In the genomic region with DNA sequence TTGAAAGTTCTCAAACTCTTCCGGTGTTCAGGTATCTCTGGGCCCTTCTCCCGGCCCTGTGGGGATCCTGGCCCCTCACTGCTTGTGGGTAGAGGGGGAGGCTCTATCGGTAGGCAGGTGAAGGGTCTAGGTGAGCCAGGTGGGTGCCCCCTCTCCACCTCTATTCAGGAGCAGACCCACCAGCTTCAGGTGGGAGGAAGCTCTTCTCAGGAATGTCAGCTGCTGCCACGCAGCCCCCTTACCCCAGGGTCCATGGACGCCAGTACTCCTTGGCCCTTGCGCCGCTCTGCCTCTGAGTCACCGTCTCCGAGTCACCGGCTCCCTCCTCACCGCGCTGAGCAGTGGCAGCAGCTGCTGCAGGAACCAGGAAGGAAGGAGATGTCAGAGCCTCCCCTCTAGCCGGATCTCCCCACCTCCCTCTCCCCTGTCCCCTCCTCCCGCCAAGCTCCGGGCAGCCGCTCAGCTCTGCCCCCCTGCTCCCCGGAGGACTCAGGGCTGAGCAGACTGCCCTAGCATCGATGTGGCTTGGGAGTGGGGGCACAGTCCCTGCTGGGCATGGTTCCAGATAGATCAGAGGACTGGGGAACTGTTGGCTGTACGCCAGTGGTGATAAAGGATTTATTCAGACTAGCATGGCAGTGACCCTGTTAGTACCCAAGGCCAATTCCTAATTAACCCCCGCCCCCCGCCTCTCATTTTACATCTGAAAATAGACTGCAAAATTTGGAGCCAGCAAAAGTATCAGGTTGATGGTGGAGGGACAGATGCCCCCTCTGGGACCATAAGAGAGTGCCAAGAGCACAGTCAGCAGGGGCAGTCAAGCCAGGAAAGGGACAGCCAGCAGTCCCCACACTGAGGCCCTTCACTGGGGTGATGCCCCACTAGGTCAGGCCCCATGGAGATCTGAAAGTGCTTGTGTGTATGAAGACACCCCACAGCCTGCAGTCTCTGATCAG, we compare ENCODE assay signal across 1 cellular context.
TF ChIP-seq lines count a peak whose summit lies in the region.

Gene OSBPL7, minus strand, starts transcription at position 371 of the 956 bp plus-strand sequence. CDS start 1,516 bp downstream, outside the sequence.

TF ChIP-seq in HepG2, 621 proteins besides CTCF, POLR2A, EP300 and RAD21 (continued from another document and continues in another):
- TF ChIP-seq, protein P1, sequence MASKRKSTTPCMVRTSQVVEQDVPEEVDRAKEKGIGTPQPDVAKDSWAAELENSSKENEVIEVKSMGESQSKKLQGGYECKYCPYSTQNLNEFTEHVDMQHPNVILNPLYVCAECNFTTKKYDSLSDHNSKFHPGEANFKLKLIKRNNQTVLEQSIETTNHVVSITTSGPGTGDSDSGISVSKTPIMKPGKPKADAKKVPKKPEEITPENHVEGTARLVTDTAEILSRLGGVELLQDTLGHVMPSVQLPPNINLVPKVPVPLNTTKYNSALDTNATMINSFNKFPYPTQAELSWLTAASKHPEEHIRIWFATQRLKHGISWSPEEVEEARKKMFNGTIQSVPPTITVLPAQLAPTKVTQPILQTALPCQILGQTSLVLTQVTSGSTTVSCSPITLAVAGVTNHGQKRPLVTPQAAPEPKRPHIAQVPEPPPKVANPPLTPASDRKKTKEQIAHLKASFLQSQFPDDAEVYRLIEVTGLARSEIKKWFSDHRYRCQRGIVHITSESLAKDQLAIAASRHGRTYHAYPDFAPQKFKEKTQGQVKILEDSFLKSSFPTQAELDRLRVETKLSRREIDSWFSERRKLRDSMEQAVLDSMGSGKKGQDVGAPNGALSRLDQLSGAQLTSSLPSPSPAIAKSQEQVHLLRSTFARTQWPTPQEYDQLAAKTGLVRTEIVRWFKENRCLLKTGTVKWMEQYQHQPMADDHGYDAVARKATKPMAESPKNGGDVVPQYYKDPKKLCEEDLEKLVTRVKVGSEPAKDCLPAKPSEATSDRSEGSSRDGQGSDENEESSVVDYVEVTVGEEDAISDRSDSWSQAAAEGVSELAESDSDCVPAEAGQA (IDR thresholded peaks at IDR 0.05; ENCODE audit: low read depth), result no peak
- TF ChIP-seq, protein P1 (CRISPR knock-in tag; IDR thresholded peaks at IDR 0.05; ENCODE audit: borderline replicate concordance), result no peak
- TF ChIP-seq, protein P2, sequence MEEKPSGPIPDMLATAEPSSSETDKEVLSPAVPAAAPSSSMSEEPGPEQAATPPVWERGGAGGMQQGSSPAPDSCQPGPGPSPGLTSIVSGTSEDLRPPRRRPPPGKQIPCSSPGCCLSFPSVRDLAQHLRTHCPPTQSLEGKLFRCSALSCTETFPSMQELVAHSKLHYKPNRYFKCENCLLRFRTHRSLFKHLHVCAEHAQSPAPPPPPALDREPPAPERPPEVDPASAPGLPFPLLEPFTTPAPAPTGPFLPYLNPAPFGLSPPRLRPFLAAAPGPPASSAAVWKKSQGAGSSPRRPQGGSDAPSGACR (CRISPR knock-in tag; IDR thresholded peaks at IDR 0.05), result peak; percentile 94
- TF ChIP-seq SIN3B (IDR thresholded peaks at IDR 0.05; ENCODE audit: low read length) (0 out of 2 replicates have a peak, but pooled peaks have one; percentile 23), SSRP1 (CRISPR knock-in tag; IDR thresholded peaks at IDR 0.05) (no peak; the same call in 1 of the 2 replicates), NFYB (CRISPR knock-in tag; IDR thresholded peaks at IDR 0.05) (no peak), ZBTB3 (CRISPR knock-in tag; IDR thresholded peaks at IDR 0.05; ENCODE audit: borderline replicate concordance, low read depth) (no peak), RXRA (CRISPR knock-in tag; IDR thresholded peaks at IDR 0.05) (peak; percentile 63), SNRNP70 (IDR thresholded peaks at IDR 0.05; ENCODE audit: low read depth, low read length) (no peak), NFYC (CRISPR knock-in tag; IDR thresholded peaks at IDR 0.05) (no peak), SMYD3 (CRISPR knock-in tag; IDR thresholded peaks at IDR 0.05) (no peak), FIP1L1 (IDR thresholded peaks at IDR 0.05; ENCODE audit: borderline replicate concordance, insufficient read depth, low read depth, low read length) (no peak), IRX3 (CRISPR knock-in tag; IDR thresholded peaks at IDR 0.05; ENCODE audit: borderline replicate concordance, low read depth) (no peak), AGO2 (optimal IDR thresholded peaks at IDR 0.05; ENCODE audit: low read depth, low read length) (no peak), E2F2 (CRISPR knock-in tag; IDR thresholded peaks at IDR 0.05; ENCODE audit: borderline replicate concordance) (no peak), SIN3A (IDR thresholded peaks at IDR 0.05; ENCODE audit: borderline replicate concordance, low read depth, low read length) (peak; percentile 93), HOXD1 (CRISPR knock-in tag; IDR thresholded peaks at IDR 0.05) (0 out of 2 replicates have a peak, but pooled peaks have one; percentile 23), SPEN (CRISPR knock-in tag; IDR thresholded peaks at IDR 0.05; ENCODE audit: low read depth) (peak; percentile 93; the same call in 1 of the 2 replicates), ZFP41 (CRISPR knock-in tag; IDR thresholded peaks at IDR 0.05; ENCODE audit: borderline replicate concordance) (no peak), RBFOX2 (IDR thresholded peaks at IDR 0.05; ENCODE audit: low read depth, low read length) (peak; percentile 42; the same call in 1 of the 2 replicates), ZNF607 (CRISPR knock-in tag; IDR thresholded peaks at IDR 0.05; ENCODE audit: borderline replicate concordance) (peak; percentile 38), HNRNPLL (IDR thresholded peaks at IDR 0.05; ENCODE audit: low read depth, low read length, poor library complexity, severe bottlenecking) (peak; percentile 40), SOX6 (IDR thresholded peaks at IDR 0.05) (no peak), SOX6 (CRISPR knock-in tag; IDR thresholded peaks at IDR 0.05) (peak; percentile 55; the same call in 1 of the 2 replicates), ATF4 (CRISPR knock-in tag; IDR thresholded peaks at IDR 0.05) (no peak), ZNF292 (CRISPR knock-in tag; IDR thresholded peaks at IDR 0.05; ENCODE audit: borderline replicate concordance, low read depth) (no peak), ZNF121 (CRISPR knock-in tag; IDR thresholded peaks at IDR 0.05) (no peak), ZZZ3 (CRISPR knock-in tag; IDR thresholded peaks at IDR 0.05; ENCODE audit: borderline replicate concordance) (no peak; the same call in 1 of the 2 replicates), KLF9 (CRISPR knock-in tag; IDR thresholded peaks at IDR 0.05; ENCODE audit: low read depth) (no peak), SP140L (CRISPR knock-in tag; IDR thresholded peaks at IDR 0.05; ENCODE audit: borderline replicate concordance) (no peak), ZBTB37 (CRISPR knock-in tag; IDR thresholded peaks at IDR 0.05) (no peak), KDM3A (CRISPR knock-in tag; IDR thresholded peaks at IDR 0.05; ENCODE audit: low read depth) (peak; percentile 46; the same call in 1 of the 2 replicates), ZNF543 (CRISPR knock-in tag; IDR thresholded peaks at IDR 0.05) (peak; percentile 55; the same call in 1 of the 2 replicates), ARID2 (CRISPR knock-in tag; IDR thresholded peaks at IDR 0.05; ENCODE audit: borderline replicate concordance) (no peak), MAZ (IDR thresholded peaks at IDR 0.05; ENCODE audit: borderline replicate concordance, low read depth, low read length) (peak; percentile 82; the same call in 1 of the 2 replicates), MAZ (CRISPR knock-in tag; IDR thresholded peaks at IDR 0.05; ENCODE audit: low read depth) (peak; percentile 86), ZFP36L1 (CRISPR knock-in tag; IDR thresholded peaks at IDR 0.05) (no peak), ZNF564 (CRISPR knock-in tag; IDR thresholded peaks at IDR 0.05) (no peak)
- TF ChIP-seq, protein P3, sequence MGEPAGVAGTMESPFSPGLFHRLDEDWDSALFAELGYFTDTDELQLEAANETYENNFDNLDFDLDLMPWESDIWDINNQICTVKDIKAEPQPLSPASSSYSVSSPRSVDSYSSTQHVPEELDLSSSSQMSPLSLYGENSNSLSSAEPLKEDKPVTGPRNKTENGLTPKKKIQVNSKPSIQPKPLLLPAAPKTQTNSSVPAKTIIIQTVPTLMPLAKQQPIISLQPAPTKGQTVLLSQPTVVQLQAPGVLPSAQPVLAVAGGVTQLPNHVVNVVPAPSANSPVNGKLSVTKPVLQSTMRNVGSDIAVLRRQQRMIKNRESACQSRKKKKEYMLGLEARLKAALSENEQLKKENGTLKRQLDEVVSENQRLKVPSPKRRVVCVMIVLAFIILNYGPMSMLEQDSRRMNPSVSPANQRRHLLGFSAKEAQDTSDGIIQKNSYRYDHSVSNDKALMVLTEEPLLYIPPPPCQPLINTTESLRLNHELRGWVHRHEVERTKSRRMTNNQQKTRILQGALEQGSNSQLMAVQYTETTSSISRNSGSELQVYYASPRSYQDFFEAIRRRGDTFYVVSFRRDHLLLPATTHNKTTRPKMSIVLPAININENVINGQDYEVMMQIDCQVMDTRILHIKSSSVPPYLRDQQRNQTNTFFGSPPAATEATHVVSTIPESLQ (CRISPR knock-in tag; conservative IDR thresholded peaks at IDR 0.05), result no peak
- TF ChIP-seq, protein P4, sequence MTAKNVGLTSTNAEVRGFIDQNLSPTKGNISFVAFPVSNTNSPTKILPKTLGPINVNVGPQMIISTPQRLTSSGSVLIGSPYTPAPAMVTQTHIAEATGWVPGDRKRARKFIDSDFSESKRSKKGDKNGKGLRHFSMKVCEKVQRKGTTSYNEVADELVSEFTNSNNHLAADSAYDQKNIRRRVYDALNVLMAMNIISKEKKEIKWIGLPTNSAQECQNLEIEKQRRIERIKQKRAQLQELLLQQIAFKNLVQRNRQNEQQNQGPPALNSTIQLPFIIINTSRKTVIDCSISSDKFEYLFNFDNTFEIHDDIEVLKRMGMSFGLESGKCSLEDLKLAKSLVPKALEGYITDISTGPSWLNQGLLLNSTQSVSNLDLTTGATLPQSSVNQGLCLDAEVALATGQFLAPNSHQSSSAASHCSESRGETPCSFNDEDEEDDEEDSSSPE (CRISPR knock-in tag; IDR thresholded peaks at IDR 0.05), result peak; percentile 80
- TF ChIP-seq, protein P5, sequence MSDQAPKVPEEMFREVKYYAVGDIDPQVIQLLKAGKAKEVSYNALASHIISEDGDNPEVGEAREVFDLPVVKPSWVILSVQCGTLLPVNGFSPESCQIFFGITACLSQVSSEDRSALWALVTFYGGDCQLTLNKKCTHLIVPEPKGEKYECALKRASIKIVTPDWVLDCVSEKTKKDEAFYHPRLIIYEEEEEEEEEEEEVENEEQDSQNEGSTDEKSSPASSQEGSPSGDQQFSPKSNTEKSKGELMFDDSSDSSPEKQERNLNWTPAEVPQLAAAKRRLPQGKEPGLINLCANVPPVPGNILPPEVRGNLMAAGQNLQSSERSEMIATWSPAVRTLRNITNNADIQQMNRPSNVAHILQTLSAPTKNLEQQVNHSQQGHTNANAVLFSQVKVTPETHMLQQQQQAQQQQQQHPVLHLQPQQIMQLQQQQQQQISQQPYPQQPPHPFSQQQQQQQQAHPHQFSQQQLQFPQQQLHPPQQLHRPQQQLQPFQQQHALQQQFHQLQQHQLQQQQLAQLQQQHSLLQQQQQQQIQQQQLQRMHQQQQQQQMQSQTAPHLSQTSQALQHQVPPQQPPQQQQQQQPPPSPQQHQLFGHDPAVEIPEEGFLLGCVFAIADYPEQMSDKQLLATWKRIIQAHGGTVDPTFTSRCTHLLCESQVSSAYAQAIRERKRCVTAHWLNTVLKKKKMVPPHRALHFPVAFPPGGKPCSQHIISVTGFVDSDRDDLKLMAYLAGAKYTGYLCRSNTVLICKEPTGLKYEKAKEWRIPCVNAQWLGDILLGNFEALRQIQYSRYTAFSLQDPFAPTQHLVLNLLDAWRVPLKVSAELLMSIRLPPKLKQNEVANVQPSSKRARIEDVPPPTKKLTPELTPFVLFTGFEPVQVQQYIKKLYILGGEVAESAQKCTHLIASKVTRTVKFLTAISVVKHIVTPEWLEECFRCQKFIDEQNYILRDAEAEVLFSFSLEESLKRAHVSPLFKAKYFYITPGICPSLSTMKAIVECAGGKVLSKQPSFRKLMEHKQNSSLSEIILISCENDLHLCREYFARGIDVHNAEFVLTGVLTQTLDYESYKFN (CRISPR knock-in tag; conservative IDR thresholded peaks at IDR 0.05), result peak; percentile 48; the same call in 1 of the 2 replicates
